In genomic region chr21:27419153-27419552, GRCh38 we compare ENCODE assay signal across 25 cellular contexts.
"Had no signal": no experiment of that assay in that cellular context is flagged by ENCODE, and none has a peak within 500 bp of the region (broad histone marks: within the 10 kb centered on the region; RNA-seq: fewer than 3 reads in every experiment).

No MANE protein-coding gene starts in this region.

- H3K9me3 ChIP-seq: colonic mucosa, prostate gland, right lobe of liver, thoracic aorta, transverse colon had no signal

- H2AFZ ChIP-seq: neural progenitor cell, parathyroid adenoma had no signal

- H3K4me3 ChIP-seq: colonic mucosa, gastroesophageal sphincter, neural progenitor cell, prostate gland, right lobe of liver, spleen, thoracic aorta, transverse colon had no signal

- H3K4me3 Mint-ChIP-seq: endodermal cell; natural killer cell; neural progenitor cell; stimulated activated naive B cell treated with anti-CD40 and anti-IgM and Interleukin-4, amounts not matched to agents 10 μg/mL and 1 μg/mL and 100 μg/mL, for 72 hours; stimulated activated naive CD8-positive, alpha-beta T cell treated with anti-CD3 and anti-CD28 coated beads, Interleukin-15, amount 100 ng/mL, for 72 hours had no signal

- H3K4me1 Mint-ChIP-seq: natural killer cell; neural progenitor cell; stimulated activated naive B cell treated with anti-CD40 and anti-IgM and Interleukin-4, amounts not matched to agents 10 μg/mL and 1 μg/mL and 100 μg/mL, for 72 hours; stimulated activated naive CD8-positive, alpha-beta T cell treated with anti-CD3 and anti-CD28 coated beads, Interleukin-15, amount 100 ng/mL, for 72 hours had no signal

- H3K79me2 ChIP-seq: parathyroid adenoma had no signal

- H3K27ac Mint-ChIP-seq: endodermal cell; natural killer cell; neural progenitor cell; stimulated activated naive B cell treated with anti-CD40 and anti-IgM and Interleukin-4, amounts not matched to agents 10 μg/mL and 1 μg/mL and 100 μg/mL, for 72 hours; stimulated activated naive CD8-positive, alpha-beta T cell treated with anti-CD3 and anti-CD28 coated beads, Interleukin-15, amount 100 ng/mL, for 72 hours had no signal

- H3K36me3 Mint-ChIP-seq: natural killer cell; neural progenitor cell; stimulated activated naive B cell treated with anti-CD40 and anti-IgM and Interleukin-4, amounts not matched to agents 10 μg/mL and 1 μg/mL and 100 μg/mL, for 72 hours had no signal

- H3K4me2 ChIP-seq: neural progenitor cell had no signal

- H3K9ac ChIP-seq: neural progenitor cell, parathyroid adenoma had no signal

- H3K27ac ChIP-seq: colonic mucosa, gastroesophageal sphincter, neural progenitor cell, parathyroid adenoma, prostate gland, right lobe of liver, thoracic aorta, transverse colon had no signal

- H3K27me3 ChIP-seq: colonic mucosa, gastroesophageal sphincter, neural progenitor cell, right lobe of liver, spleen, transverse colon had no signal

- H3K36me3 ChIP-seq: colonic mucosa, gastroesophageal sphincter, neural progenitor cell, prostate gland, right lobe of liver, thoracic aorta, transverse colon had no signal

- H3K9me3 Mint-ChIP-seq: endodermal cell had no signal

- H3K27me3 Mint-ChIP-seq: stimulated activated naive B cell treated with anti-CD40 and anti-IgM and Interleukin-4, amounts not matched to agents 10 μg/mL and 1 μg/mL and 100 μg/mL, for 72 hours; stimulated activated naive CD8-positive, alpha-beta T cell treated with anti-CD3 and anti-CD28 coated beads, Interleukin-15, amount 100 ng/mL, for 72 hours had no signal

- H3K4me1 ChIP-seq: colonic mucosa, parathyroid adenoma, prostate gland, right lobe of liver, spleen had no signal

- DNase-seq: cerebellar nuclear complex; colonic mucosa; effector CD4-positive, alpha-beta T cell; endodermal cell; foreskin fibroblast; glutamatergic neuron; kidney; left colon; mammary epithelial cell; natural killer cell; nucleus accumbens; right lobe of liver; spleen; stimulated activated CD4-positive, alpha-beta T cell treated with anti-CD3 and anti-CD28 coated beads, Interleukin-15, amount 100 ng/mL, for 24 hours; stimulated activated CD4-positive, alpha-beta T cell treated with anti-CD3 and anti-CD28 coated beads, Interleukin-1b, Interleukin-23, amount 100 ng/mL, for 48 hours; stimulated activated CD4-positive, alpha-beta T cell treated with anti-CD3 and anti-CD28 coated beads, Interleukin-4, amount 100 ng/mL, for 4 hours; stimulated activated naive B cell treated with anti-CD40 and anti-IgM and Interleukin-4, amounts not matched to agents 10 μg/mL and 1 μg/mL and 100 μg/mL, for 72 hours; stimulated activated naive CD8-positive, alpha-beta T cell treated with anti-CD3 and anti-CD28 coated beads, Interleukin-15, amount 100 ng/mL, for 72 hours; substantia nigra; transverse colon had no signal
